ENCODE assay signal across 1 cellular context in genomic region chr4:48247142-48247877, GRCh38.
TF ChIP-seq lines count a peak whose summit lies in the region.

No MANE protein-coding gene starts in this region.

TF ChIP-seq in GM12878, 131 proteins besides CTCF, POLR2A, EP300 and RAD21 (continued from another document and continues in another):
- no peak for TF ChIP-seq CEBPB (IDR thresholded peaks at IDR 0.05; ENCODE audit: borderline replicate concordance in 1 of 2, low read depth in 2 of 2, low read length in 2 of 2)
- TF ChIP-seq SUZ12 (IDR thresholded peaks at IDR 0.05; ENCODE audit: unreplicated experiment), result no peak
- TF ChIP-seq IKZF1 (conservative IDR thresholded peaks at IDR 0.05), result 0 out of 2 replicates have a peak, but pooled peaks have one; percentile 18
- peak; percentile 45; the same call in 1 of the 2 replicates for TF ChIP-seq MTA3 (IDR thresholded peaks at IDR 0.05; ENCODE audit: borderline replicate concordance, low read length)
- TF ChIP-seq, protein P1, sequence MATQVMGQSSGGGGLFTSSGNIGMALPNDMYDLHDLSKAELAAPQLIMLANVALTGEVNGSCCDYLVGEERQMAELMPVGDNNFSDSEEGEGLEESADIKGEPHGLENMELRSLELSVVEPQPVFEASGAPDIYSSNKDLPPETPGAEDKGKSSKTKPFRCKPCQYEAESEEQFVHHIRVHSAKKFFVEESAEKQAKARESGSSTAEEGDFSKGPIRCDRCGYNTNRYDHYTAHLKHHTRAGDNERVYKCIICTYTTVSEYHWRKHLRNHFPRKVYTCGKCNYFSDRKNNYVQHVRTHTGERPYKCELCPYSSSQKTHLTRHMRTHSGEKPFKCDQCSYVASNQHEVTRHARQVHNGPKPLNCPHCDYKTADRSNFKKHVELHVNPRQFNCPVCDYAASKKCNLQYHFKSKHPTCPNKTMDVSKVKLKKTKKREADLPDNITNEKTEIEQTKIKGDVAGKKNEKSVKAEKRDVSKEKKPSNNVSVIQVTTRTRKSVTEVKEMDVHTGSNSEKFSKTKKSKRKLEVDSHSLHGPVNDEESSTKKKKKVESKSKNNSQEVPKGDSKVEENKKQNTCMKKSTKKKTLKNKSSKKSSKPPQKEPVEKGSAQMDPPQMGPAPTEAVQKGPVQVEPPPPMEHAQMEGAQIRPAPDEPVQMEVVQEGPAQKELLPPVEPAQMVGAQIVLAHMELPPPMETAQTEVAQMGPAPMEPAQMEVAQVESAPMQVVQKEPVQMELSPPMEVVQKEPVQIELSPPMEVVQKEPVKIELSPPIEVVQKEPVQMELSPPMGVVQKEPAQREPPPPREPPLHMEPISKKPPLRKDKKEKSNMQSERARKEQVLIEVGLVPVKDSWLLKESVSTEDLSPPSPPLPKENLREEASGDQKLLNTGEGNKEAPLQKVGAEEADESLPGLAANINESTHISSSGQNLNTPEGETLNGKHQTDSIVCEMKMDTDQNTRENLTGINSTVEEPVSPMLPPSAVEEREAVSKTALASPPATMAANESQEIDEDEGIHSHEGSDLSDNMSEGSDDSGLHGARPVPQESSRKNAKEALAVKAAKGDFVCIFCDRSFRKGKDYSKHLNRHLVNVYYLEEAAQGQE (IDR thresholded peaks at IDR 0.05; ENCODE audit: low read depth, low read length), result no peak
- TF ChIP-seq SPI1 (IDR thresholded peaks at IDR 0.05; ENCODE audit: borderline replicate concordance, insufficient read depth, low read depth, low read length), result peak; percentile 88
- TF ChIP-seq RCOR1 (conservative IDR thresholded peaks at IDR 0.05; ENCODE audit: low read depth, low read length), result no peak
- TF ChIP-seq SIN3A (IDR thresholded peaks at IDR 0.05; ENCODE audit: low read depth, low read length), result no peak
- no peak for TF ChIP-seq STAT1 (conservative IDR thresholded peaks at IDR 0.05)
- TF ChIP-seq HDAC6 (IDR thresholded peaks at IDR 0.05; ENCODE audit: unreplicated experiment), result no peak
- TF ChIP-seq IRF5 (IDR thresholded peaks at IDR 0.05; ENCODE audit: borderline replicate concordance), result no peak
- TF ChIP-seq, protein P2, sequence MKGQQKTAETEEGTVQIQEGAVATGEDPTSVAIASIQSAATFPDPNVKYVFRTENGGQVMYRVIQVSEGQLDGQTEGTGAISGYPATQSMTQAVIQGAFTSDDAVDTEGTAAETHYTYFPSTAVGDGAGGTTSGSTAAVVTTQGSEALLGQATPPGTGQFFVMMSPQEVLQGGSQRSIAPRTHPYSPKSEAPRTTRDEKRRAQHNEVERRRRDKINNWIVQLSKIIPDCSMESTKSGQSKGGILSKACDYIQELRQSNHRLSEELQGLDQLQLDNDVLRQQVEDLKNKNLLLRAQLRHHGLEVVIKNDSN (IDR thresholded peaks at IDR 0.05; ENCODE audit: borderline replicate concordance, extremely low read length, insufficient read depth, low read depth, low read length), result no peak
- TF ChIP-seq ATF7 (IDR thresholded peaks at IDR 0.05; ENCODE audit: low read depth), result peak; percentile 41
- no peak for TF ChIP-seq E2F8 (IDR thresholded peaks at IDR 0.05; ENCODE audit: low read depth, partially characterized antibody)
- TF ChIP-seq LARP7 (IDR thresholded peaks at IDR 0.05), result no peak
- TF ChIP-seq CREM (IDR thresholded peaks at IDR 0.05; ENCODE audit: low read depth), result no peak
- TF ChIP-seq RB1 (IDR thresholded peaks at IDR 0.05; ENCODE audit: borderline replicate concordance), result no peak
- no peak for TF ChIP-seq CHD4 (IDR thresholded peaks at IDR 0.05)
- no peak for TF ChIP-seq SRF (IDR thresholded peaks at IDR 0.05; ENCODE audit: low read depth in 2 of 2, low read length in 2 of 2)
- TF ChIP-seq, protein P3, sequence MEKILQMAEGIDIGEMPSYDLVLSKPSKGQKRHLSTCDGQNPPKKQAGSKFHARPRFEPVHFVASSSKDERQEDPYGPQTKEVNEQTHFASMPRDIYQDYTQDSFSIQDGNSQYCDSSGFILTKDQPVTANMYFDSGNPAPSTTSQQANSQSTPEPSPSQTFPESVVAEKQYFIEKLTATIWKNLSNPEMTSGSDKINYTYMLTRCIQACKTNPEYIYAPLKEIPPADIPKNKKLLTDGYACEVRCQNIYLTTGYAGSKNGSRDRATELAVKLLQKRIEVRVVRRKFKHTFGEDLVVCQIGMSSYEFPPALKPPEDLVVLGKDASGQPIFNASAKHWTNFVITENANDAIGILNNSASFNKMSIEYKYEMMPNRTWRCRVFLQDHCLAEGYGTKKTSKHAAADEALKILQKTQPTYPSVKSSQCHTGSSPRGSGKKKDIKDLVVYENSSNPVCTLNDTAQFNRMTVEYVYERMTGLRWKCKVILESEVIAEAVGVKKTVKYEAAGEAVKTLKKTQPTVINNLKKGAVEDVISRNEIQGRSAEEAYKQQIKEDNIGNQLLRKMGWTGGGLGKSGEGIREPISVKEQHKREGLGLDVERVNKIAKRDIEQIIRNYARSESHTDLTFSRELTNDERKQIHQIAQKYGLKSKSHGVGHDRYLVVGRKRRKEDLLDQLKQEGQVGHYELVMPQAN (conservative IDR thresholded peaks at IDR 0.05), result no peak
- TF ChIP-seq CEBPZ (IDR thresholded peaks at IDR 0.05; ENCODE audit: low read depth, low read length), result no peak
- no peak for TF ChIP-seq KDM1A (IDR thresholded peaks at IDR 0.05; ENCODE audit: borderline replicate concordance)
- TF ChIP-seq MAX (IDR thresholded peaks at IDR 0.05; ENCODE audit: low read depth, low read length), result no peak
- no peak for TF ChIP-seq PAX8 (IDR thresholded peaks at IDR 0.05)
- no peak for TF ChIP-seq ZBTB33 (IDR thresholded peaks at IDR 0.05)
- no peak for TF ChIP-seq GABPA (IDR thresholded peaks at IDR 0.05; ENCODE audit: low read depth)
- no peak for TF ChIP-seq CBFB (IDR thresholded peaks at IDR 0.05; ENCODE audit: low read depth)
- TF ChIP-seq JUNB (IDR thresholded peaks at IDR 0.05), result peak; percentile 34; the same call in 1 of the 2 replicates
- no peak for TF ChIP-seq NFYA (IDR thresholded peaks at IDR 0.05; ENCODE audit: borderline replicate concordance, low read depth, low read length)
- TF ChIP-seq JUND (IDR thresholded peaks at IDR 0.05; ENCODE audit: low read depth, low read length), result no peak
- no peak for TF ChIP-seq MTA2 (IDR thresholded peaks at IDR 0.05; ENCODE audit: low read depth)
- no peak for TF ChIP-seq EZH2 (IDR thresholded peaks at IDR 0.05; ENCODE audit: borderline replicate concordance, control insufficient read depth, low read depth, low read length)
- TF ChIP-seq BMI1 (IDR thresholded peaks at IDR 0.05; ENCODE audit: borderline replicate concordance), result no peak
- TF ChIP-seq NFIC (IDR thresholded peaks at IDR 0.05; ENCODE audit: low read depth, low read length), result peak; percentile 39
- no peak for TF ChIP-seq ZNF622 (IDR thresholded peaks at IDR 0.05)
- no peak for TF ChIP-seq ZNF24 (IDR thresholded peaks at IDR 0.05)
- TF ChIP-seq EGR1 (IDR thresholded peaks at IDR 0.05; ENCODE audit: borderline replicate concordance in 1 of 2, low read depth in 2 of 2, low read length in 2 of 2), result no peak
- TF ChIP-seq, protein P4, sequence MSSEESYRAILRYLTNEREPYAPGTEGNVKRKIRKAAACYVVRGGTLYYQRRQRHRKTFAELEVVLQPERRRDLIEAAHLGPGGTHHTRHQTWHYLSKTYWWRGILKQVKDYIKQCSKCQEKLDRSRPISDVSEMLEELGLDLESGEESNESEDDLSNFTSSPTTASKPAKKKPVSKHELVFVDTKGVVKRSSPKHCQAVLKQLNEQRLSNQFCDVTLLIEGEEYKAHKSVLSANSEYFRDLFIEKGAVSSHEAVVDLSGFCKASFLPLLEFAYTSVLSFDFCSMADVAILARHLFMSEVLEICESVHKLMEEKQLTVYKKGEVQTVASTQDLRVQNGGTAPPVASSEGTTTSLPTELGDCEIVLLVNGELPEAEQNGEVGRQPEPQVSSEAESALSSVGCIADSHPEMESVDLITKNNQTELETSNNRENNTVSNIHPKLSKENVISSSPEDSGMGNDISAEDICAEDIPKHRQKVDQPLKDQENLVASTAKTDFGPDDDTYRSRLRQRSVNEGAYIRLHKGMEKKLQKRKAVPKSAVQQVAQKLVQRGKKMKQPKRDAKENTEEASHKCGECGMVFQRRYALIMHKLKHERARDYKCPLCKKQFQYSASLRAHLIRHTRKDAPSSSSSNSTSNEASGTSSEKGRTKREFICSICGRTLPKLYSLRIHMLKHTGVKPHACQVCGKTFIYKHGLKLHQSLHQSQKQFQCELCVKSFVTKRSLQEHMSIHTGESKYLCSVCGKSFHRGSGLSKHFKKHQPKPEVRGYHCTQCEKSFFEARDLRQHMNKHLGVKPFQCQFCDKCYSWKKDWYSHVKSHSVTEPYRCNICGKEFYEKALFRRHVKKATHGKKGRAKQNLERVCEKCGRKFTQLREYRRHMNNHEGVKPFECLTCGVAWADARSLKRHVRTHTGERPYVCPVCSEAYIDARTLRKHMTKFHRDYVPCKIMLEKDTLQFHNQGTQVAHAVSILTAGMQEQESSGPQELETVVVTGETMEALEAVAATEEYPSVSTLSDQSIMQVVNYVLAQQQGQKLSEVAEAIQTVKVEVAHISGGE (CRISPR knock-in tag; IDR thresholded peaks at IDR 0.05), result no peak
- TF ChIP-seq NR2F1 (conservative IDR thresholded peaks at IDR 0.05), result no peak
- TF ChIP-seq POU2F2 (IDR thresholded peaks at IDR 0.05; ENCODE audit: borderline replicate concordance, low read depth, low read length), result no peak
